Comparison of ENCODE assay signal across 8 cellular contexts in genomic region chr12:89709157-89709993, GRCh38. TPM values are rescaled to one million over a fixed set of nuclear protein-coding genes. Genes with fewer than 3 reads are reported as not detected.
DNase-seq lines count a peak whose midpoint lies in the region; TF ChIP-seq lines count a peak whose summit lies in the region.

No MANE protein-coding gene starts in this region.

- no peak for TF ChIP-seq CTCF in GM20000 (IDR thresholded peaks at IDR 0.05; ENCODE audit: extremely low read depth, missing control alignments)

- peak; percentile 100 for DNase-seq in COLO668 (lab: John Stamatoyannopoulos, UW; ENCODE audit: unreplicated experiment)
- peak; percentile 98 for DNase-seq in GM20000 (ENCODE audit: low spot score)
- peak; percentile 87 for DNase-seq in HS-5 (ENCODE audit: low read depth)
- peak; percentile 98 for DNase-seq in NK-92 (lab: John Stamatoyannopoulos, UW; ENCODE audit: unreplicated experiment)
- DNase-seq in activated CD8-positive, alpha-beta memory T cell treated with anti-CD3 and anti-CD28 coated beads for 24 hours, result peak; percentile 99
- peak; percentile 98 for DNase-seq in effector CD8-positive, alpha-beta T cell (lab: John Stamatoyannopoulos, UW)
- peak; percentile 99 to 100 for DNase-seq in lung microvascular endothelial cell (ENCODE audit: low read depth in 2 of 2)
- DNase-seq in stimulated activated CD4-positive, alpha-beta T cell treated with anti-CD3 and anti-CD28 coated beads, TNF-alpha, amount 100 ng/mL, for 4 hours (ENCODE audit: low read depth in 3 of 3), result peak; percentile 96 to 99 (median 99)

RNA-seq across cellular contexts. Expression of gene ATP2B1, which starts 0.7 kb away (rescaled TPM):
- 15.5 and 15.7 TPM in 2 replicates for total RNA-seq in lung microvascular endothelial cell

Comparison
In these comparisons a context has a peak if more than half of its experiments do, and no peak if none do; other contexts are left out.
1. Peak in every context shown above with its lines: DNase-seq.